In the genomic region with DNA sequence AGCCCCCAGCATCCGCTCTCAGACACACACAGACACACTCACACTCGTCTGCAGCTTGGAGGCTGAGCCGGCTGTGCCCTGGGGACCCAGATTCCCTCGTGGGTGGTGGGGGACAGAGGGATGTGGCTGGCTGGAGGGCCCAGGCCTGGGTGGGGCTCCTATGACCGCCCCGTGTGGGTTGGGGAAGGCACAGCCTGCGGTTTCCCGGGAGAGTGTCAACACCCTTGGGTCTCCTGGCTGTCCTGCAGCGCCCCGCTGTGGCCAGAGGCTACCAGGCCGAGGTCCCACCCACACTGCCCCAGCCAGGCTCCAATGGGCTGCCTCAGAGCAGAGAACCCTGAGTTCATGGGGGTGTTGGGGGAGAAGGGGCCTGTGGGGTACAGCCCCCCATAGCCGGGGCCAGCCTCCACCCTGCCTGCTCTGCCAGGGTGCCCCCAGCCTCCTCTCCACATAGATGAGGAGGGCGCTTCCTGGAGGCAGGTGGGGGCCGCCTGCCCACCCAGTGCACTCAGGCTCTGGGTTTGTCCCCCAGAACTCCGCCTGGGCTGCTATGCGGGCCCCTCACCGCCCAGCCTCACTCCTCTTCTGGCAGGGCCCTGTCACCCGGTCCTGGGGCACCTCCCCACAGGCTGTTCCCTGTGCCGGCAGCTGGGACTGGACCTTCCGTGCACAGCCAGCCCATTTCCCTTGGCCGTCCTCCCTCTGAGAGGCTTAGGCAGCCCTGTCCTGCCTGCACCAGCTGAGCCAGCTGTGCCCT, we compare ENCODE assay signal across 8 cellular contexts. TPM values are rescaled to one million over a fixed set of nuclear protein-coding genes. Genes with fewer than 3 reads are reported as not detected.
DNase-seq lines count a peak whose midpoint lies in the region; ATAC-seq and TF ChIP-seq lines count a peak whose summit lies in the region.

A gene with protein sequence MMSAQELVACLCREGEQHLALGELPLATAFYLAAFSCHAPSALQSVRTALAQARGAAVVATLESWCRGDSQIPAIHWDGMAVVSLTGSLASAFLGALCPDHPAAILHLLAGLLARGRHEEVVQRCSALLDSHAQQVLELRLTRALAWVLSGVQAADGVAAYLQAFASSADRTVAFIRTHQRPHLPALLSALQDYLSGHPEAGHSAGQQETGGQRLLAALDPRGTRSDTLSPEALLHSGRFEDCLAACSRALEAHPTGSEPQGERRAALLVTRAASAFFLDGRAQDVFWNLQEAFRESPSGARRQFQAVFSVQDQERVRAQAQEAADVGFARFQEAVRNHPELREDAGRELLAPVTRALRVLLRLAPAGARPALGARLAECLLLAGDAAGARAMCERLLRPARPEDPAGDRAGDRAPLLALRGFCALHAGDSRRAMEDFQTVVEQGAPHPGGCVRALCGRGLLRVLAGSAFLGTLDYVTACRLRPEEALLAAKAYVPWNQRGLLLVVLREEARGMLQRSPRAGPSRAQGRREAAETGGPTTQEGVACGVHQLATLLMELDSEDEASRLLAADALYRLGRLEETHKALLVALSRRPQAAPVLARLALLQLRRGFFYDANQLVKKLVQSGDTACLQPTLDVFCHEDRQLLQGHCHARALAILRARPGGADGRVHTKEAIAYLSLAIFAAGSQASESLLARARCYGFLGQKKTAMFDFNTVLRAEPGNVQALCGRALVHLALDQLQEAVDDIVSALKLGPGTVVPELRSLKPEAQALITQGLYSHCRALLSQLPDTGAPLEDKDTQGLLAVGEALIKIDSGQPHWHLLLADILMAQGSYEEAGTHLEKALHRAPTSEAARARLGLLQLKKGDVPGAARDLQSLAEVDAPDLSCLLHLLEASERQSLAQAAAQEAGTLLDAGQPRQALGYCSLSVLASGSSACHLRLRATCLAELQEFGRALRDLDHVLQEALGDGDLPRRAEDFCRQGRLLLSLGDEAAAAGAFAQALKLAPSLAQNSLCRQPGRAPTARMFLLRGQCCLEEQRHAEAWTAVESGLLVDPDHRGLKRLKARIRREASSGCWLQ (minus strand): TSS at position 159 of the 757 bp plus-strand sequence. CDS start 866 bp downstream, outside the sequence.

- ATAC-seq in GM21367 (IDR thresholded peaks at IDR 0.05; ENCODE audit: unreplicated experiment) (no peak), HG02852 (IDR thresholded peaks at IDR 0.05; ENCODE audit: unreplicated experiment) (no peak), HG03460 (IDR thresholded peaks at IDR 0.05; ENCODE audit: unreplicated experiment) (no peak)

- H3K9me3 ChIP-seq in A673 (ENCODE audit: low read depth, low read length, poor library complexity, severe bottlenecking): no peaks in the 10 kb centered on the region

- H3K4me3 ChIP-seq in A673 (ENCODE audit: low read depth, low read length, poor library complexity, severe bottlenecking) (no peak within 1 kb of the TSS), epithelial cell of proximal tubule (ENCODE audit: low read depth, low read length) (no peak within 1 kb of the TSS)

- no TSS peak for BruUV-seq in A673 (replicated peaks; lab: Mats Ljungman, UMichigan)

- no peak within 1 kb of the TSS for H3K27ac ChIP-seq in A673 (ENCODE audit: low read depth, low read length, poor library complexity, severe bottlenecking)

- POLR2A ChIA-PET in A673 (lab: Charles Lee; ENCODE audit: low non-redundant PET): interaction anchor here (0.7 kb wide), 1 partner anchor 570 kb away, joined by 12 read pairs; no protein-coding TSS in a partner anchor

- H3K36me3 ChIP-seq in A673 (ENCODE audit: insufficient read depth, low read length, poor library complexity, severe bottlenecking): no peaks in the 10 kb centered on the region

- peaks cover 29% of the 10 kb centered on the region for H3K27me3 ChIP-seq in A673 (replicated peaks; ENCODE audit: insufficient read depth, low read depth, low read length, poor library complexity)

- intact Hi-C loops in A673 (cut with micrococcal nuclease; ENCODE audit: unreplicated experiment): no loop called here

- DNase-seq in A673 (ENCODE audit: low spot score): peak; percentile 34
- peak; percentile 37 for DNase-seq in GM19240 (ENCODE audit: insufficient read length, low spot score)
- DNase-seq in T-helper 9 cell: peak; percentile 25
- no peak for DNase-seq in epithelial cell of proximal tubule (ENCODE audit: low read depth)
- DNase-seq in stimulated activated CD4-positive, alpha-beta T cell treated with anti-CD3 and anti-CD28 coated beads, Interleukin-4, amount 100 ng/mL, for 1 hour: peak; percentile 41

- H3K4me1 ChIP-seq in A673 (ENCODE audit: insufficient read depth, low read length, poor library complexity, severe bottlenecking): no peaks in the 10 kb centered on the region

- CTCF ChIA-PET in A673 (lab: Charles Lee): no interaction called here

- TF ChIP-seq CTCF in A673 (conservative IDR thresholded peaks at IDR 0.05; ENCODE audit: low read depth, low read length) (peak; percentile 53), epithelial cell of proximal tubule (conservative IDR thresholded peaks at IDR 0.05; ENCODE audit: low read depth, low read length) (peak; percentile 33)

RNA-seq across cellular contexts. Expression of the gene that starts here (rescaled TPM):
- total RNA-seq in A673 (2021) (0.84 and 1.5 TPM in 2 replicates), epithelial cell of proximal tubule (0.07 and 0.46 TPM in 2 replicates)
